In the genomic region with DNA sequence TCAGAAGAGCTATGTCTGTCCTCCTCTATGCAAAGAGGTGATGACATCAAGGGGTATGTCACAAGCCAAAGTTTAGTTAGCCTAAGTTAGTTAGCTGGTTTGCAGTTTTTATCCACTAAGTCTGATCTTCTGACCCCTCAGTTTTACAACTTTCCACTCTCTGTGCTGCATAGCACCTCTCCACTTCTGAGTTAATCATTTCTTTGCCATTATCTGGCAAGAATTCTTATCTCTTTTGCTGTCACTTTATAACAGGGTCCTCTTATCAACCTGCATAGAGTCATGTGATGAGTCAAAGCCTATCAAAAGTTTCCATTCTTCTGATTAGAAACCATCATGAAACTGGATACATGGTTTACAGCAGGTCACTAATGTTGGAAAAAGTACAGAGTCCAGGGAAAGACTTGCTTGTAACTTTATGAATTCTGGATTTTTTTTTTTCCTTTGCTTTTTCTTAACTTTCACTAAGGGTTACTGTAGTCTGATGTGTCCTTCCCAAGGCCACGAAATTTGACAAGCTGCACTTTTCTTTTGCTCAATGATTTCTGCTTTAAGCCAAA, we compare ENCODE assay signal across 14 cellular contexts. TPM values are rescaled to one million over a fixed set of nuclear protein-coding genes. Genes with fewer than 3 reads are reported as not detected.
DNase-seq lines count a peak whose midpoint lies in the region; TF ChIP-seq lines count a peak whose summit lies in the region.
"Had no signal": no experiment of that assay in that cellular context is flagged by ENCODE, and none has a peak within 500 bp of the region (broad histone marks: within the 10 kb centered on the region; RNA-seq: fewer than 3 reads in every experiment).

A gene (plus strand): TSS at position 447 of the 560 bp plus-strand sequence. CDS start 138 bp downstream, outside the sequence.

- H3K9ac ChIP-seq in BLaER1 treated with 17β-estradiol and CSF1 and Interleukin-3, amounts not matched to agents 10 nM and 100 nM, result 0 out of 22 replicates have a peak within 1 kb of the TSS, but pooled peaks of 1 of the 11 experiments have one; percentile 56
- H3K9ac ChIP-seq in colonic mucosa (ENCODE audit: low read depth in 2 of 2, low read length in 2 of 2) (peak within 1 kb of the TSS; percentile 30 to 87), mucosa of stomach (ENCODE audit: low read length) (peak within 1 kb of the TSS; percentile 76)

- H4K20me1 ChIP-seq in BLaER1 treated with 17β-estradiol and CSF1 and Interleukin-3, amounts not matched to agents 10 nM and 100 nM, result no peaks in the 10 kb centered on the region

- peak within 1 kb of the TSS in 5 of 10 experiments; percentile 51 to 60 (median 55); a peak in 6 of 20 replicates for H3K4me3 ChIP-seq in BLaER1 treated with 17β-estradiol and CSF1 and Interleukin-3, amounts not matched to agents 10 nM and 100 nM
- H3K4me3 ChIP-seq in colonic mucosa, result peak within 1 kb of the TSS; percentile 48
- H3K4me3 ChIP-seq in mucosa of stomach (ENCODE audit: low read length), result peak within 1 kb of the TSS; percentile 53
- no peak within 1 kb of the TSS for H3K4me3 ChIP-seq in adrenal gland
- H3K4me3 ChIP-seq: GM12878 had no signal

- peaks cover 20 to 41% (median 27%) of the 10 kb centered on the region in 11 experiments for H3K27me3 ChIP-seq in BLaER1 treated with 17β-estradiol and CSF1 and Interleukin-3, amounts not matched to agents 10 nM and 100 nM
- no peaks in the 10 kb centered on the region for H3K27me3 ChIP-seq in colonic mucosa
- H3K27me3 ChIP-seq in mucosa of stomach (ENCODE audit: control insufficient read depth, insufficient read depth, low read length), result peaks cover 15% of the 10 kb centered on the region
- peaks cover 26% of the 10 kb centered on the region for H3K27me3 ChIP-seq in adrenal gland
- H3K27me3 ChIP-seq: SJCRH30 had no signal

- TF ChIP-seq CTCF in colonic mucosa (IDR thresholded peaks at IDR 0.05), result no peak
- no peak for TF ChIP-seq CTCF in adrenal gland (IDR thresholded peaks at IDR 0.05)

- intact Hi-C loops in colonic mucosa (cut with DNase I), result no loop called here
- intact Hi-C loops in adrenal gland (cut with DNase I), result no loop called here

- TF ChIP-seq POLR2A in adrenal gland (IDR thresholded peaks at IDR 0.05), result no peak

- no peaks in the 10 kb centered on the region for H3K4me1 ChIP-seq in BLaER1 treated with 17β-estradiol and CSF1 and Interleukin-3, amounts not matched to agents 10 nM and 100 nM
- no peaks in the 10 kb centered on the region for H3K4me1 ChIP-seq in colonic mucosa
- peaks cover 10% of the 10 kb centered on the region for H3K4me1 ChIP-seq in mucosa of stomach (ENCODE audit: control insufficient read depth, insufficient read depth, low read length)
- no peaks in the 10 kb centered on the region for H3K4me1 ChIP-seq in adrenal gland (replicated peaks in 1 of 2)
- H3K4me1 ChIP-seq: SJCRH30 had no signal

- no peaks in the 10 kb centered on the region; a peak in 1 of 22 replicates for H3K9me3 ChIP-seq in BLaER1 treated with 17β-estradiol and CSF1 and Interleukin-3, amounts not matched to agents 10 nM and 100 nM (replicated peaks in 1 of 11)
- H3K9me3 ChIP-seq in colonic mucosa (no peaks in the 10 kb centered on the region), mucosa of stomach (ENCODE audit: control insufficient read depth, low read length) (no peaks in the 10 kb centered on the region), adrenal gland (replicated peaks in 1 of 3) (no peaks in the 10 kb centered on the region)
- H3K9me3 ChIP-seq: SJCRH30, thyroid gland had no signal

- no peak within 1 kb of the TSS for H3K27ac ChIP-seq in BLaER1 treated with 17β-estradiol and CSF1 and Interleukin-3, amounts not matched to agents 10 nM and 100 nM
- H3K27ac ChIP-seq in colonic mucosa (peak within 1 kb of the TSS; percentile 87), adrenal gland (no peak within 1 kb of the TSS)
- H3K27ac ChIP-seq: SJCRH30, thyroid gland had no signal

- H3K36me3 ChIP-seq in BLaER1 treated with 17β-estradiol and CSF1 and Interleukin-3, amounts not matched to agents 10 nM and 100 nM, result no peaks in the 10 kb centered on the region
- H3K36me3 ChIP-seq in colonic mucosa (no peaks in the 10 kb centered on the region), mucosa of stomach (ENCODE audit: control insufficient read depth, insufficient read depth, low read length) (no peaks in the 10 kb centered on the region), adrenal gland (replicated peaks in 1 of 2) (no peaks in the 10 kb centered on the region)
- H3K36me3 ChIP-seq: SJCRH30, thyroid gland had no signal

- 61 to 74% (median 68%) methylated on average over 1 of the region's 1 CpG for WGBS in adrenal gland, 4 donors

- H3K4me2 ChIP-seq in BLaER1 treated with 17β-estradiol and CSF1 and Interleukin-3, amounts not matched to agents 10 nM and 100 nM, result peak within 1 kb of the TSS in 10 of 11 experiments; percentile 62 to 79 (median 73); a peak in 14 of 22 replicates

- peak; percentile 71 for DNase-seq in LoVo (ENCODE audit: low spot score)
- DNase-seq in colonic mucosa, result peak; percentile 36
- no peak for DNase-seq in effector CD4-positive, alpha-beta T cell
- DNase-seq in adrenal gland, result no peak
- DNase-seq in activated T-cell treated with anti-CD3 and anti-CD28 coated beads, Interleukin-2, amount 50 U/mL, for 48 hours, result no peak
- DNase-seq in NCI-H526 treated with DMSO at 0.1 percent for 48 hours (lab: John Stamatoyannopoulos, UW), result no peak
- DNase-seq: CD8-positive, alpha-beta memory T cell; effector CD8-positive, alpha-beta T cell; NCI-H1930; SJCRH30; thyroid gland had no signal

RNA-seq across cellular contexts. Expression of the gene that starts here (rescaled TPM):
- total RNA-seq in colonic mucosa, result 10 to 100 TPM; 45.5 to 65.9 TPM
- total RNA-seq in adrenal gland, result 10 to 100 TPM in 1 of 8 donors, 1 to 10 TPM in 3, under 1 TPM in 4; 0.46 to 17.3 (median 1.0) TPM
- under 1 TPM; 0.40 to 0.93 (median 0.40) TPM for polyA plus RNA-seq in adrenal gland
- total RNA-seq: CD8-positive, alpha-beta memory T cell had no signal
- polyA plus RNA-seq: CD8-positive, alpha-beta memory T cell had no signal

Comparison
In these comparisons a context has a peak if more than half of its experiments do, and no peak if none do; other contexts are left out.
1. H3K4me3 ChIP-seq: peak in colonic mucosa (single experiment) and mucosa of stomach (single experiment); none in adrenal gland (0 of 4).
2. DNase-seq: peak in LoVo (single experiment) and colonic mucosa (single experiment); none in effector CD4-positive, alpha-beta T cell (single experiment), adrenal gland (0 of 7), activated T-cell treated with anti-CD3 and anti-CD28 coated beads, Interleukin-2, amount 50 U/mL, for 48 hours (0 of 2) and NCI-H526 treated with DMSO at 0.1 percent for 48 hours (single experiment).